In genomic region chr17:3818786-3819185, GRCh38 we compare ENCODE assay signal across 17 cellular contexts.
DNase-seq lines count a peak whose midpoint lies in the region; ATAC-seq lines count a peak whose summit lies in the region.
"Had no signal": no experiment of that assay in that cellular context is flagged by ENCODE, and none has a peak within 500 bp of the region (broad histone marks: within the 10 kb centered on the region; RNA-seq: fewer than 3 reads in every experiment).

No MANE protein-coding gene starts in this region.

- H3K4me1 Mint-ChIP-seq in stimulated activated naive CD8-positive, alpha-beta T cell treated with anti-CD3 and anti-CD28 coated beads, Interleukin-15, amount 100 ng/mL, for 72 hours, result no peaks in the 10 kb centered on the region
- H3K4me1 Mint-ChIP-seq: activated naive CD8-positive, alpha-beta T cell treated with anti-CD3 and anti-CD28 coated beads, Interleukin-2, amount 10 ng/mL, durations not matched to agents 7 days and 5 days; natural killer cell had no signal

- peaks cover 73% of the 10 kb centered on the region for H3K36me3 ChIP-seq in HAP-1 (replicated peaks)

- no peaks in the 10 kb centered on the region for H3K9me3 ChIP-seq in HAP-1
- H3K9me3 ChIP-seq: thyroid gland had no signal

- H3K4me1 ChIP-seq in HAP-1, result no peaks in the 10 kb centered on the region
- H3K4me1 ChIP-seq: thyroid gland had no signal

- no peaks in the 10 kb centered on the region for H3K9me3 Mint-ChIP-seq in stimulated activated naive CD8-positive, alpha-beta T cell treated with anti-CD3 and anti-CD28 coated beads, Interleukin-15, amount 100 ng/mL, for 72 hours
- H3K9me3 Mint-ChIP-seq: activated naive CD8-positive, alpha-beta T cell treated with anti-CD3 and anti-CD28 coated beads, Interleukin-2, amount 10 ng/mL, durations not matched to agents 7 days and 5 days; natural killer cell; T-helper 1 cell treated with Interleukin-12 subunit alpha and Interleukin-12 subunit beta and Interleukin-4 antibody, amounts not matched to agents 30 μg/mL and 1 μg/mL, for 36 hours had no signal

- no peaks in the 10 kb centered on the region for H3K27me3 ChIP-seq in layer of hippocampus (ENCODE audit: control insufficient read depth, insufficient read depth, low read length)
- no peaks in the 10 kb centered on the region for H3K27me3 ChIP-seq in HAP-1 (ENCODE audit: low read depth)
- H3K27me3 ChIP-seq: thyroid gland had no signal

- no peak overlapping the region for H3K4me3 Mint-ChIP-seq in stimulated activated naive CD8-positive, alpha-beta T cell treated with anti-CD3 and anti-CD28 coated beads, Interleukin-15, amount 100 ng/mL, for 72 hours
- H3K4me3 Mint-ChIP-seq: activated naive CD8-positive, alpha-beta T cell treated with anti-CD3 and anti-CD28 coated beads, Interleukin-2, amount 10 ng/mL, durations not matched to agents 7 days and 5 days; natural killer cell; T-helper 1 cell treated with Interleukin-12 subunit alpha and Interleukin-12 subunit beta and Interleukin-4 antibody, amounts not matched to agents 30 μg/mL and 1 μg/mL, for 36 hours had no signal

- ATAC-seq in stimulated activated naive CD8-positive, alpha-beta T cell treated with anti-CD3 and anti-CD28 coated beads, Interleukin-15, amount 100 ng/mL, for 72 hours, result no peak
- ATAC-seq in stimulated activated naive CD8-positive, alpha-beta T cell treated with anti-CD3 and anti-CD28 coated beads, Interleukin-15, Interleukin-2, amounts not matched to agents 100 U/mL and 50 U/mL, for 24 hours, result no peak
- ATAC-seq in HG02759 (IDR thresholded peaks at IDR 0.05; ENCODE audit: unreplicated experiment) (no peak), HG03439 (IDR thresholded peaks at IDR 0.05; ENCODE audit: unreplicated experiment) (no peak), GM21825 (IDR thresholded peaks at IDR 0.05; ENCODE audit: unreplicated experiment) (no peak)
- ATAC-seq: left colon, natural killer cell had no signal

- H3K27ac ChIP-seq in caudate nucleus (ENCODE audit: low read depth, low read length), result peak overlapping the region; percentile 72
- peak overlapping the region; percentile 90 for H3K27ac ChIP-seq in layer of hippocampus (ENCODE audit: low read depth, low read length)
- H3K27ac ChIP-seq: thyroid gland had no signal

- H3K4me3 ChIP-seq in HAP-1, result no peak overlapping the region
- H3K4me3 ChIP-seq: thyroid gland had no signal

- DNase-seq in stimulated activated naive CD8-positive, alpha-beta T cell treated with anti-CD3 and anti-CD28 coated beads, Interleukin-15, amount 100 ng/mL, for 72 hours, result no peak
- DNase-seq in stimulated activated naive CD8-positive, alpha-beta T cell treated with anti-CD3 and anti-CD28 coated beads, Interleukin-15, Interleukin-2, amounts not matched to agents 100 U/mL and 50 U/mL, for 24 hours, result no peak
- DNase-seq in caudate nucleus (lab: John Stamatoyannopoulos, UW), result no peak
- DNase-seq in HAP-1 (ENCODE audit: low spot score in 2 of 2), result no peak
- DNase-seq: activated naive CD8-positive, alpha-beta T cell treated with anti-CD3 and anti-CD28 coated beads, Interleukin-2, amount 10 ng/mL, durations not matched to agents 7 days and 5 days; activated T-cell treated with anti-CD3 and anti-CD28 coated beads for 4 hours; left colon; MM.1S; natural killer cell; NCI-H2081 treated with DMSO at 0.1 percent for 48 hours; NCI-H82; thyroid gland had no signal

- peak overlapping the region; percentile 38 to 40 for H3K27ac Mint-ChIP-seq in stimulated activated naive CD8-positive, alpha-beta T cell treated with anti-CD3 and anti-CD28 coated beads, Interleukin-15, amount 100 ng/mL, for 72 hours
- H3K27ac Mint-ChIP-seq: activated naive CD8-positive, alpha-beta T cell treated with anti-CD3 and anti-CD28 coated beads, Interleukin-2, amount 10 ng/mL, durations not matched to agents 7 days and 5 days; natural killer cell; T-helper 1 cell treated with Interleukin-12 subunit alpha and Interleukin-12 subunit beta and Interleukin-4 antibody, amounts not matched to agents 30 μg/mL and 1 μg/mL, for 36 hours had no signal

- in situ Hi-C loops in HAP-1 (cut with MboI; ENCODE audit: low sequenced_read_pairs), result no loop called here

- H3K27me3 Mint-ChIP-seq in stimulated activated naive CD8-positive, alpha-beta T cell treated with anti-CD3 and anti-CD28 coated beads, Interleukin-15, amount 100 ng/mL, for 72 hours, result no peaks in the 10 kb centered on the region
- H3K27me3 Mint-ChIP-seq: activated naive CD8-positive, alpha-beta T cell treated with anti-CD3 and anti-CD28 coated beads, Interleukin-2, amount 10 ng/mL, durations not matched to agents 7 days and 5 days had no signal
